ENCODE assay signal across 1 cellular context in the genomic region with DNA sequence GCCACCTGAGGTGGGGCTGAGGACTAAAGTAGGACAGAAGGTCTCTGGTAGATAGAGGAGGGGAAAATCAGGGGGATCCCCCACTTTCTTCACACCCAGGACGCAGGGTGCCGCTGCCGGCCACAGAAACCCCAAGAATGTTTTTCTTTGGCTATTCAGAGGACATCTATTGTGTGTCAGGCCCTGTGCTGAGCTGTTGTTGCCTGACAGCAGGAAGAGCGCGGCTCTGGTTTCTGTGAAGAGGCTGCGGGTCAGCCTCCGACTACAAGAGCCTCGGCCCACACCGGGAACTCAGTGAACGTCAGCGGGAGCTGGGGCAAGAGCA.
TF ChIP-seq lines count a peak whose summit lies in the region.

No MANE protein-coding gene starts in this region.

TF ChIP-seq in SK-N-SH, 30 proteins besides CTCF, POLR2A, EP300 and RAD21 (continued from another document):
- no peak for TF ChIP-seq GABPA (IDR thresholded peaks at IDR 0.05; ENCODE audit: low read depth)
- TF ChIP-seq RCOR1 (IDR thresholded peaks at IDR 0.05; ENCODE audit: low read length): no peak
- no peak for TF ChIP-seq NFIC (IDR thresholded peaks at IDR 0.05; ENCODE audit: borderline replicate concordance)
- no peak for TF ChIP-seq MXI1 (IDR thresholded peaks at IDR 0.05; ENCODE audit: low read depth, low read length)
- TF ChIP-seq GATA2 (CRISPR knock-in tag; IDR thresholded peaks at IDR 0.05): no peak
